ENCODE assay signal across 8 cellular contexts in genomic region chr7:155204744-155205367, GRCh38.
DNase-seq lines count a peak whose midpoint lies in the region; ATAC-seq, FAIRE-seq and TF ChIP-seq lines count a peak whose summit lies in the region.

No MANE protein-coding gene starts in this region.

- H3K9me2 ChIP-seq in SK-N-SH, result no peaks in the 10 kb centered on the region

- no peaks in the 10 kb centered on the region for H3K27me3 Mint-ChIP-seq in activated CD4-positive, alpha-beta memory T cell treated with anti-CD3 and anti-CD28 coated beads for 36 hours

- H3K27me3 ChIP-seq in SK-N-SH (ENCODE audit: insufficient read depth) (no peaks in the 10 kb centered on the region), smooth muscle cell (ENCODE audit: low read depth) (no peaks in the 10 kb centered on the region)

- no peak for TF ChIP-seq EP300 in SK-N-SH (IDR thresholded peaks at IDR 0.05; ENCODE audit: borderline replicate concordance in 1 of 2, low read depth in 1 of 2, low read length in 1 of 2)

- H3K4me2 ChIP-seq in SK-N-SH, result peak overlapping the region; percentile 33
- peak overlapping the region; percentile 9 for H3K4me2 ChIP-seq in smooth muscle cell

- peaks cover 46% of the 10 kb centered on the region for H3K4me1 Mint-ChIP-seq in activated CD4-positive, alpha-beta memory T cell treated with anti-CD3 and anti-CD28 coated beads for 36 hours (ENCODE audit: low read depth)

- H3F3A ChIP-seq in SK-N-SH (replicated peaks; ENCODE audit: insufficient read depth) (peaks cover 4% of the 10 kb centered on the region), smooth muscle cell (ENCODE audit: low read depth) (no peaks in the 10 kb centered on the region)

- POLR2A ChIA-PET in SK-N-SH (lab: Yijun Ruan, JAX), result no interaction called here
- POLR2A ChIA-PET in activated CD4-positive, alpha-beta memory T cell treated with anti-CD3 and anti-CD28 coated beads for 36 hours (lab: Charles Lee), result interaction anchor here (0.8 to 4.5 kb wide), 6 partner anchors 8 to 202 kb away, joined by 3 to 111 read pairs (median 4); partner anchors contain the start of gene INSIG1

- no peak for TF ChIP-seq CTCF in SK-N-SH (IDR thresholded peaks at IDR 0.05)
- TF ChIP-seq CTCF in kidney (IDR thresholded peaks at IDR 0.05; ENCODE audit: borderline replicate concordance, extremely low read depth, insufficient read depth), result no peak
- TF ChIP-seq CTCF in smooth muscle cell (IDR thresholded peaks at IDR 0.05; ENCODE audit: borderline replicate concordance, insufficient read depth, poor library complexity, severe bottlenecking), result no peak

- H3K27ac ChIP-seq in SK-N-SH (ENCODE audit: low read depth in 2 of 2, low read length in 1 of 2) (peak overlapping the region in 1 of 2 experiments; percentile 54; a peak in 2 of 4 replicates), kidney (ENCODE audit: low read depth in 2 of 2, low read length in 2 of 2) (peak overlapping the region; percentile 83 to 91), smooth muscle cell (ENCODE audit: low read depth) (peak overlapping the region; percentile 98)

- peak overlapping the region; percentile 63 for H2AFZ ChIP-seq in SK-N-SH (ENCODE audit: low read depth)
- H2AFZ ChIP-seq in smooth muscle cell (ENCODE audit: low read depth), result no peak overlapping the region

- no peak overlapping the region for H3K4me3 ChIP-seq in SK-N-SH (ENCODE audit: low read depth in 2 of 2, low read length in 1 of 2)
- peak overlapping the region; percentile 57 to 78 for H3K4me3 ChIP-seq in kidney (ENCODE audit: low read length in 2 of 2)
- no peak overlapping the region for H3K4me3 ChIP-seq in smooth muscle cell

- no peak for FAIRE-seq in kidney (lab: Jason Lieb, UNC)

- WGBS in SK-N-SH (ENCODE audit: low lambda C conversion rate), result 65% methylated on average over 14 of the region's 14 CpGs
- 81% methylated on average over 14 of the region's 14 CpGs for WGBS in smooth muscle cell (ENCODE audit: low lambda C conversion rate)

- intact Hi-C loops in activated CD4-positive, alpha-beta memory T cell treated with anti-CD3 and anti-CD28 coated beads for 36 hours (cut with micrococcal nuclease), result loop anchor here (1.0 to 5.0 kb wide), 8 partner anchors 15 to 1687 kb away; partner anchors contain the start of genes INSIG1 and LMBR1
- intact Hi-C loops in kidney (cut with DNase I), result no loop called here

- ATAC-seq in SK-N-SH treated with all-trans-retinoic acid at 6 μM for 48 hours, result no peak

- no peak for TF ChIP-seq RAD21 in SK-N-SH (IDR thresholded peaks at IDR 0.05; ENCODE audit: low read length)

- no peak overlapping the region for H3K9ac ChIP-seq in SK-N-SH
- H3K9ac ChIP-seq in kidney (ENCODE audit: low read length in 2 of 2), result no peak overlapping the region
- H3K9ac ChIP-seq in smooth muscle cell (ENCODE audit: low read depth), result no peak overlapping the region

- H3K4me3 Mint-ChIP-seq in activated CD4-positive, alpha-beta memory T cell treated with anti-CD3 and anti-CD28 coated beads for 36 hours, result peak overlapping the region; percentile 75

- peaks cover 3% of the 10 kb centered on the region for H3K36me3 Mint-ChIP-seq in activated CD4-positive, alpha-beta memory T cell treated with anti-CD3 and anti-CD28 coated beads for 36 hours

- CTCF ChIA-PET in SK-N-SH (lab: Yijun Ruan, JAX), result interaction anchor here (1.8 to 3.3 kb wide), 2 partner anchors 15 to 140 kb away, joined by 8 to 23 read pairs; no protein-coding TSS in a partner anchor
- CTCF ChIA-PET in activated CD4-positive, alpha-beta memory T cell treated with anti-CD3 and anti-CD28 coated beads for 36 hours (lab: Charles Lee), result interaction anchor here (1.1 to 3.2 kb wide), 6 partner anchors 13 to 277 kb away, joined by 4 to 28 read pairs (median 14); partner anchors contain the start of gene INSIG1

- H3K9me3 Mint-ChIP-seq in activated CD4-positive, alpha-beta memory T cell treated with anti-CD3 and anti-CD28 coated beads for 36 hours, result peaks cover 5% of the 10 kb centered on the region

- no peaks in the 10 kb centered on the region for H3K79me2 ChIP-seq in SK-N-SH (ENCODE audit: insufficient read depth)
- no peaks in the 10 kb centered on the region for H3K79me2 ChIP-seq in smooth muscle cell (ENCODE audit: low read depth)

- no peak for DNase-seq in SK-N-SH
- DNase-seq in activated CD4-positive, alpha-beta memory T cell treated with anti-CD3 and anti-CD28 coated beads for 36 hours, result no peak
- no peak for DNase-seq in kidney
- no peak for DNase-seq in smooth muscle cell (lab: John Stamatoyannopoulos, UW; ENCODE audit: unreplicated experiment)
- DNase-seq in cortex of kidney (lab: John Stamatoyannopoulos, UW), result no peak
- DNase-seq in dedifferentiated amniotic fluid mesenchymal stem cell (ENCODE audit: extremely low spot score), result no peak
- DNase-seq in stimulated activated naive CD4-positive, alpha-beta T cell treated with Interleukin-2 at 50 U/mL for 16 hours (lab: John Stamatoyannopoulos, UW), result no peak

- H4K20me1 ChIP-seq in SK-N-SH (ENCODE audit: insufficient read depth) (no peaks in the 10 kb centered on the region), smooth muscle cell (ENCODE audit: low read depth) (no peaks in the 10 kb centered on the region)

- H3K9me3 ChIP-seq in SK-N-SH (no peaks in the 10 kb centered on the region), kidney (ENCODE audit: control insufficient read depth in 1 of 2, low read length in 2 of 2) (no peaks in the 10 kb centered on the region), smooth muscle cell (replicated peaks; ENCODE audit: low read depth) (no peaks in the 10 kb centered on the region)

- peaks cover 4 to 15% of the 10 kb centered on the region in 2 experiments; a peak in 1 of 4 replicates for H3K4me1 ChIP-seq in SK-N-SH (ENCODE audit: control insufficient read depth in 1 of 2, insufficient read depth in 2 of 2, low read depth in 1 of 2, low read length in 1 of 2)
- peaks cover 0 to 2% of the 10 kb centered on the region in 2 donors for H3K4me1 ChIP-seq in kidney (ENCODE audit: control insufficient read depth in 1 of 2, insufficient read depth in 1 of 2, low read depth in 1 of 2, low read length in 2 of 2)
- no peaks in the 10 kb centered on the region for H3K4me1 ChIP-seq in smooth muscle cell (ENCODE audit: low read depth)

- H3K27ac Mint-ChIP-seq in activated CD4-positive, alpha-beta memory T cell treated with anti-CD3 and anti-CD28 coated beads for 36 hours, result peak overlapping the region; percentile 100

- H3K36me3 ChIP-seq in SK-N-SH (replicated peaks in 1 of 2; ENCODE audit: control insufficient read depth in 1 of 2, insufficient read depth in 2 of 2, low read length in 1 of 2) (no peaks in the 10 kb centered on the region), kidney (ENCODE audit: control insufficient read depth in 1 of 2, insufficient read depth in 2 of 2, low read length in 2 of 2) (no peaks in the 10 kb centered on the region), smooth muscle cell (ENCODE audit: low read depth) (no peaks in the 10 kb centered on the region)

TF ChIP-seq in SK-N-SH, 30 proteins besides CTCF, POLR2A, EP300 and RAD21 (continues in another document):
- no peak for TF ChIP-seq RFX5 (IDR thresholded peaks at IDR 0.05; ENCODE audit: low read length)
- TF ChIP-seq RCOR1 (IDR thresholded peaks at IDR 0.05; ENCODE audit: low read length), result no peak
- TF ChIP-seq TAF1 (IDR thresholded peaks at IDR 0.05; ENCODE audit: borderline replicate concordance, low read depth, low read length), result no peak
- TF ChIP-seq YY1 (IDR thresholded peaks at IDR 0.05; ENCODE audit: low read depth), result no peak
- TF ChIP-seq SIN3A (IDR thresholded peaks at IDR 0.05; ENCODE audit: borderline replicate concordance, low read depth, low read length), result no peak
- TF ChIP-seq MXI1 (IDR thresholded peaks at IDR 0.05; ENCODE audit: low read depth, low read length), result no peak
- TF ChIP-seq POLR2AphosphoS5 (IDR thresholded peaks at IDR 0.05; ENCODE audit: low read depth, low read length), result no peak
- no peak for TF ChIP-seq RXRA (IDR thresholded peaks at IDR 0.05; ENCODE audit: borderline replicate concordance, low read depth)
- TF ChIP-seq GATA2 (CRISPR knock-in tag; IDR thresholded peaks at IDR 0.05), result no peak
- no peak for TF ChIP-seq TCF12 (IDR thresholded peaks at IDR 0.05)
- TF ChIP-seq, protein P1, sequence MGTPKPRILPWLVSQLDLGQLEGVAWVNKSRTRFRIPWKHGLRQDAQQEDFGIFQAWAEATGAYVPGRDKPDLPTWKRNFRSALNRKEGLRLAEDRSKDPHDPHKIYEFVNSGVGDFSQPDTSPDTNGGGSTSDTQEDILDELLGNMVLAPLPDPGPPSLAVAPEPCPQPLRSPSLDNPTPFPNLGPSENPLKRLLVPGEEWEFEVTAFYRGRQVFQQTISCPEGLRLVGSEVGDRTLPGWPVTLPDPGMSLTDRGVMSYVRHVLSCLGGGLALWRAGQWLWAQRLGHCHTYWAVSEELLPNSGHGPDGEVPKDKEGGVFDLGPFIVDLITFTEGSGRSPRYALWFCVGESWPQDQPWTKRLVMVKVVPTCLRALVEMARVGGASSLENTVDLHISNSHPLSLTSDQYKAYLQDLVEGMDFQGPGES (IDR thresholded peaks at IDR 0.05; ENCODE audit: low read depth, low read length), result no peak

TF ChIP-seq in SK-N-SH treated with all-trans-retinoic acid at 6 μM for 48 hours, 23 proteins besides CTCF, POLR2A, EP300 and RAD21 (continues in another document):
- TF ChIP-seq OSR1 (CRISPR knock-in tag; IDR thresholded peaks at IDR 0.05) (no peak), ESRRG (CRISPR knock-in tag; IDR thresholded peaks at IDR 0.05) (no peak), ZNF565 (CRISPR knock-in tag; conservative IDR thresholded peaks at IDR 0.05; ENCODE audit: low read depth) (no peak)
- TF ChIP-seq, protein P2, sequence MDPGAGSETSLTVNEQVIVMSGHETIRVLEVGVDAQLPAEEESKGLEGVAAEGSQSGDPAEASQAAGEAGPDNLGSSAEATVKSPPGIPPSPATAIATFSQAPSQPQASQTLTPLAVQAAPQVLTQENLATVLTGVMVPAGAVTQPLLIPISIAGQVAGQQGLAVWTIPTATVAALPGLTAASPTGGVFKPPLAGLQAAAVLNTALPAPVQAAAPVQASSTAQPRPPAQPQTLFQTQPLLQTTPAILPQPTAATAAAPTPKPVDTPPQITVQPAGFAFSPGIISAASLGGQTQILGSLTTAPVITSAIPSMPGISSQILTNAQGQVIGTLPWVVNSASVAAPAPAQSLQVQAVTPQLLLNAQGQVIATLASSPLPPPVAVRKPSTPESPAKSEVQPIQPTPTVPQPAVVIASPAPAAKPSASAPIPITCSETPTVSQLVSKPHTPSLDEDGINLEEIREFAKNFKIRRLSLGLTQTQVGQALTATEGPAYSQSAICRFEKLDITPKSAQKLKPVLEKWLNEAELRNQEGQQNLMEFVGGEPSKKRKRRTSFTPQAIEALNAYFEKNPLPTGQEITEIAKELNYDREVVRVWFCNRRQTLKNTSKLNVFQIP (CRISPR knock-in tag; IDR thresholded peaks at IDR 0.05; ENCODE audit: borderline replicate concordance, low read depth), result no peak

Comparison
In these comparisons a context has a peak if more than half of its experiments do, and no peak if none do; other contexts are left out.
1. H3K4me3 ChIP-seq: peak in kidney (2 of 2); none in SK-N-SH (0 of 2) and smooth muscle cell (single experiment).